8 cellular contexts compared by ENCODE assay signal in the genomic region with DNA sequence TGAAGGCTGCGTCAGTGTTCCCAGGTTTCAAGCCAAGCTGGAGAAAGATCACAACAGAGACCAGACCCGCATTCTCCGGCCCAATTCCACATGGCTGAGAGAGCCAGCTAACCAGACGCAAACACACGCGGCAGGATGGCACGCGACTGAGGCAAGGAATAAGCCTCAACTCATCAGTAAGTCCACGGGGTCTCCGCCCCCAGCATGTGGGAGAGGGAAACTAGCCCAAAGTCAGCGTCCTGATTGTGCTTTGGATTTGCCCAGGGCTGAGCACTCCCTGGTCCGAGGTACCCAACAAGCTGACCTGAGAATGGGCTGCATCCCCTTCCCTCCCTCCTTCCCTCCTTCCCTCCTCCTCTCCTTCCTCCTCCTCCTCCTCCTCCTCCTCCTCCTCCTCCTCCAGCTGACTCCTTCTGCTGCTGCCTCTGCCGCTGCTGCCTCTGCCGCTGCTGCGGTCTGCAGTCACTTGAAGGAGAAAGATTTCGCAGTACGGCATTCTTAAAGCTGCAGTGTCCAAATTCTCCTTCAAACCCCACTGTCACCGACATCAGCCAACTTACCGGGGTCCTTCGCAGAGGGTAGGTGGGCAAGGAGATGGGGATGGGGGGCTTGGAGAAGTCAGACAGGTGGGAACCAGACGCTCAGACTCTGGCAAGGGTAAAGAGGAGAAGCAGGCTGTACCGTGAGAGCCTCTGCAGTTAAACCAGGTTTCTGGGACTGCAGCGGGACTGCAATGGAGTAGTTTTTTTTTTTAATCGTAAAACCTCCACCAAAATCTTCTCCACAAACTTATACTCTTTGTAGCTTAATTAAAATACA. TPM values are rescaled to one million over a fixed set of nuclear protein-coding genes. Genes with fewer than 3 reads are reported as not detected.
DNase-seq lines count a peak whose midpoint lies in the region; ATAC-seq and TF ChIP-seq lines count a peak whose summit lies in the region.

No MANE protein-coding gene starts in this region.

- peaks cover 9 to 25% of the 10 kb centered on the region in 2 donors for H3K4me1 ChIP-seq in naive thymus-derived CD4-positive, alpha-beta T cell (ENCODE audit: control insufficient read depth in 2 of 2, insufficient read depth in 2 of 2, low read length in 2 of 2)

- H3K27ac Mint-ChIP-seq in naive thymus-derived CD4-positive, alpha-beta T cell = no peak overlapping the region

- H3K36me3 ChIP-seq in GM06990 (ENCODE audit: control insufficient read depth, insufficient read depth, low read length) = no peaks in the 10 kb centered on the region
- H3K36me3 ChIP-seq in naive thymus-derived CD4-positive, alpha-beta T cell (ENCODE audit: control insufficient read depth in 2 of 3, insufficient read depth in 3 of 3, low read length in 3 of 3) = no peaks in the 10 kb centered on the region

- intact Hi-C loops in naive thymus-derived CD4-positive, alpha-beta T cell (cut with micrococcal nuclease) = no loop called here

- peak; percentile 59 for ATAC-seq in naive thymus-derived CD4-positive, alpha-beta T cell
- ATAC-seq in HG03025 (IDR thresholded peaks at IDR 0.05; ENCODE audit: low FRiP score, unreplicated experiment) = no peak
- ATAC-seq in GM19351 (IDR thresholded peaks at IDR 0.05; ENCODE audit: unreplicated experiment) = no peak

- H3K4me3 ChIP-seq in GM06990 (replicated peaks; ENCODE audit: low read depth, low read length) = peak overlapping the region; percentile 37
- peak overlapping the region; percentile 11 for H3K4me3 ChIP-seq in naive thymus-derived CD4-positive, alpha-beta T cell (ENCODE audit: low read length)

- DNase-seq in GM06990 (ENCODE audit: extremely low read depth, insufficient read length) (no peak), NCI-H2227 treated with DMSO at 0.1 percent for 48 hours (lab: John Stamatoyannopoulos, UW) (peak; percentile 9), ecto neural progenitor cell (ENCODE audit: low spot score) (peak; percentile 63), NCI-H345 treated with DMSO at 0.1 percent for 48 hours (lab: John Stamatoyannopoulos, UW; ENCODE audit: unreplicated experiment) (no peak), mesenteric fat pad (ENCODE audit: low spot score) (no peak)
- peak in 3 of 9 donors; percentile 19 to 26 (median 25) for DNase-seq in naive thymus-derived CD4-positive, alpha-beta T cell

- H3K9me3 Mint-ChIP-seq in naive thymus-derived CD4-positive, alpha-beta T cell = no peaks in the 10 kb centered on the region

- POLR2A ChIA-PET in naive thymus-derived CD4-positive, alpha-beta T cell (lab: Charles Lee) = interaction anchor here (0.6 kb wide), 1 partner anchor 99 kb away, joined by 3 read pairs; no protein-coding TSS in a partner anchor

- no peak overlapping the region for H3K27ac ChIP-seq in naive thymus-derived CD4-positive, alpha-beta T cell (ENCODE audit: low read depth, low read length)

- CTCF ChIA-PET in naive thymus-derived CD4-positive, alpha-beta T cell (lab: Charles Lee) = interaction anchor here (0.7 to 1.8 kb wide), 4 partner anchors 9 to 91 kb away, joined by 3 to 8 read pairs (median 4); no protein-coding TSS in a partner anchor

- peaks cover 7% of the 10 kb centered on the region; the same call in 1 of the 2 replicates for H3K27me3 ChIP-seq in GM06990 (replicated peaks; ENCODE audit: control insufficient read depth, insufficient read depth, low read length)
- H3K27me3 ChIP-seq in naive thymus-derived CD4-positive, alpha-beta T cell (ENCODE audit: control insufficient read depth in 2 of 2, insufficient read depth in 2 of 2, low read length in 2 of 2) = peaks cover 3 to 16% of the 10 kb centered on the region in 2 donors

- peaks cover 0 to 4% (median 0%) of the 10 kb centered on the region in 5 donors for H3K36me3 Mint-ChIP-seq in naive thymus-derived CD4-positive, alpha-beta T cell

- H3K4me1 Mint-ChIP-seq in naive thymus-derived CD4-positive, alpha-beta T cell = peaks cover 25 to 42% (median 38%) of the 10 kb centered on the region in 7 donors

- no peak for TF ChIP-seq CTCF in GM06990 (IDR thresholded peaks at IDR 0.05; ENCODE audit: insufficient read depth, low read length, poor library complexity, severe bottlenecking)

- peak overlapping the region; percentile 50 to 80 (median 70) for H3K4me3 Mint-ChIP-seq in naive thymus-derived CD4-positive, alpha-beta T cell

- H3K9me3 ChIP-seq in naive thymus-derived CD4-positive, alpha-beta T cell (ENCODE audit: control insufficient read depth in 2 of 3, low read length in 3 of 3) = no peaks in the 10 kb centered on the region

- H3K27me3 Mint-ChIP-seq in naive thymus-derived CD4-positive, alpha-beta T cell = peaks cover 82 to 93% (median 87%) of the 10 kb centered on the region in 5 donors

RNA-seq across cellular contexts. Expression of gene H6PD, which starts 32.9 kb away (rescaled TPM):
- 10 to 100 TPM; 18.6 to 27.6 (median 19.8) TPM for total RNA-seq in naive thymus-derived CD4-positive, alpha-beta T cell
- polyA plus RNA-seq in naive thymus-derived CD4-positive, alpha-beta T cell = 10 to 100 TPM; 12.1 to 17.4 TPM
- total RNA-seq in mesenteric fat pad = 77.6 TPM

Comparison
In these comparisons a context has a peak if more than half of its experiments do, and no peak if none do; other contexts are left out.
1. DNase-seq: peak in NCI-H2227 treated with DMSO at 0.1 percent for 48 hours (single experiment) and ecto neural progenitor cell (single experiment); none in GM06990 (single experiment), NCI-H345 treated with DMSO at 0.1 percent for 48 hours (single experiment) and mesenteric fat pad (single experiment).